Comparison of ENCODE assay signal across 2 cellular contexts in the genomic region with DNA sequence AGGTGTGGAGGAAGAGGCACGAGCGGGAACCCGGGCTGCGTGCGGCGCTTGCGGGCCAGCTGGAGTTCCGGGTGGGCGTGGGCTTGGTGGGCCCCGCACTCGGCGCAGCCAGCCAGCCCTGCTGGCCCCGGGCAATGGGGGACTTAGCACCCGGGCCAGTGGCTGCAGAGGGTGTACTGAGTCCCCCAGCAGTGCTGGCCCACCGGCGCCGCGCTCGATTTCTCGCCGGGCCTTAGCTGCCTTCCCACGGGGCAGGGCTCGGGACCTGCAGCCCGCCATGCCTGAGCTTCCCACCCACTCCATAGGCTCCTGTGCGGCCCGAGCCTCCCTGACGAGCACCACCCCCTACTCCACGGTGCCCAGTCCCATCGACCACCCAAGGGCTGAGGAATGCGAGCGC. TPM values are rescaled to one million over a fixed set of nuclear protein-coding genes. Genes with fewer than 3 reads are reported as not detected.
"Had no signal": no experiment of that assay in that cellular context is flagged by ENCODE, and none has a peak within 500 bp of the region (broad histone marks: within the 10 kb centered on the region; RNA-seq: fewer than 3 reads in every experiment).

No MANE protein-coding gene starts in this region.

RNA-seq across cellular contexts. Expression of a gene that starts 38.5 kb away (rescaled TPM):
- polyA plus RNA-seq: naive thymus-derived CD4-positive, alpha-beta T cell had no signal

RNA-seq across cellular contexts. Expression of a gene that starts 43.9 kb away (rescaled TPM):
- polyA plus RNA-seq: neural cell had no signal
